In genomic region chr10:72260588-72261322, GRCh38 we compare ENCODE assay signal across 1 cellular context.
TF ChIP-seq lines count a peak whose summit lies in the region.

No MANE protein-coding gene starts in this region.

TF ChIP-seq in HepG2, 621 proteins besides CTCF, POLR2A, EP300 and RAD21 (continued from another document and continues in another):
- TF ChIP-seq ELK4 (CRISPR knock-in tag; IDR thresholded peaks at IDR 0.05; ENCODE audit: borderline replicate concordance) (no peak), MAF1 (CRISPR knock-in tag; IDR thresholded peaks at IDR 0.05; ENCODE audit: borderline replicate concordance) (no peak), BATF2 (CRISPR knock-in tag; IDR thresholded peaks at IDR 0.05) (no peak), ZNF557 (CRISPR knock-in tag; IDR thresholded peaks at IDR 0.05) (no peak; the same call in 1 of the 2 replicates), AGO1 (IDR thresholded peaks at IDR 0.05; ENCODE audit: low read depth, low read length, poor library complexity, severe bottlenecking) (no peak), TRIM22 (IDR thresholded peaks at IDR 0.05) (no peak), ARID5B (CRISPR knock-in tag; IDR thresholded peaks at IDR 0.05) (peak; percentile 56), CBFB (CRISPR knock-in tag; IDR thresholded peaks at IDR 0.05) (no peak), ZNF18 (CRISPR knock-in tag; IDR thresholded peaks at IDR 0.05; ENCODE audit: insufficient replicate concordance) (peak; percentile 88), ATF4 (CRISPR knock-in tag; IDR thresholded peaks at IDR 0.05) (peak in 1 of 2 experiments; percentile 76; a peak in 2 of 4 replicates), ZNF703 (CRISPR knock-in tag; IDR thresholded peaks at IDR 0.05; ENCODE audit: borderline replicate concordance) (0 out of 2 replicates have a peak, but pooled peaks have one; percentile 42), ZNF768 (CRISPR knock-in tag; IDR thresholded peaks at IDR 0.05) (peak; percentile 38; the same call in 1 of the 2 replicates), HOXD1 (CRISPR knock-in tag; IDR thresholded peaks at IDR 0.05) (no peak; the same call in 1 of the 2 replicates), ZNF460 (CRISPR knock-in tag; IDR thresholded peaks at IDR 0.05; ENCODE audit: borderline replicate concordance) (peak; percentile 20; the same call in 1 of the 2 replicates), MAFF (IDR thresholded peaks at IDR 0.05; ENCODE audit: low read depth, low read length) (peak; percentile 98), GPN1 (CRISPR knock-in tag; IDR thresholded peaks at IDR 0.05; ENCODE audit: borderline replicate concordance) (no peak), RORA (CRISPR knock-in tag; IDR thresholded peaks at IDR 0.05) (no peak), ATF3 (CRISPR knock-in tag; IDR thresholded peaks at IDR 0.05) (peak; percentile 62; the same call in 1 of the 2 replicates), HHEX (CRISPR knock-in tag; IDR thresholded peaks at IDR 0.05) (no peak), IRX3 (CRISPR knock-in tag; IDR thresholded peaks at IDR 0.05; ENCODE audit: borderline replicate concordance, low read depth) (no peak), RFXAP (CRISPR knock-in tag; IDR thresholded peaks at IDR 0.05; ENCODE audit: borderline replicate concordance) (peak; percentile 54; the same call in 1 of the 2 replicates), HOXA7 (CRISPR knock-in tag; IDR thresholded peaks at IDR 0.05) (no peak), SRY (CRISPR knock-in tag; IDR thresholded peaks at IDR 0.05) (peak; percentile 27; the same call in 1 of the 2 replicates), ZNF841 (CRISPR knock-in tag; IDR thresholded peaks at IDR 0.05; ENCODE audit: borderline replicate concordance) (no peak), CEBPB (IDR thresholded peaks at IDR 0.05; ENCODE audit: borderline replicate concordance, low read depth, low read length) (no peak), ZNF282 (IDR thresholded peaks at IDR 0.05; ENCODE audit: partially characterized antibody) (no peak), GFI1 (CRISPR knock-in tag; IDR thresholded peaks at IDR 0.05; ENCODE audit: borderline replicate concordance) (peak; percentile 61; the same call in 1 of the 2 replicates), CHCHD3 (CRISPR knock-in tag; IDR thresholded peaks at IDR 0.05) (no peak), AHDC1 (CRISPR knock-in tag; IDR thresholded peaks at IDR 0.05; ENCODE audit: borderline replicate concordance) (peak; percentile 28; the same call in 1 of the 2 replicates), ZSCAN9 (CRISPR knock-in tag; IDR thresholded peaks at IDR 0.05; ENCODE audit: borderline replicate concordance) (0 out of 2 replicates have a peak, but pooled peaks have one; percentile 55)
- TF ChIP-seq, protein P1, sequence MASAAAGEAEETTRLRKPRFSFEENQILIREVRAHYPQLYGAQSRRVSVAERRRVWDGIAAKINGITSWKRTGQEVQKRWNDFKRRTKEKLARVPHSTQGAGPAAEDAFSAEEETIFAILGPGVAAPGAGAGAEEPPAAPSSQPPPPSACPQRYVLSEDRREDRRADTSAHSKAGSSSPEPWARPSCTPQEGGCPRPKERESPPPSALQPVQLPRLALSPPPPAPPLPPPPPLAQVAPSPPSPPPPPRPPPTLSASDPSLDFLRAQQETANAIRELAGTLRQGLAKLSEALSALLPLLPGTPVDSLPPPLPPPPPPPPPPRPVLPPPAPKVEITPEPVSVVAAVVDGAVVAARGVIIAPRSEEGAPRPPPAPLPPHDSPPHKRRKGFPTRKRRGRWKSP (CRISPR knock-in tag; IDR thresholded peaks at IDR 0.05), result 0 out of 2 replicates have a peak, but pooled peaks have one; percentile 26
- TF ChIP-seq, protein P2, sequence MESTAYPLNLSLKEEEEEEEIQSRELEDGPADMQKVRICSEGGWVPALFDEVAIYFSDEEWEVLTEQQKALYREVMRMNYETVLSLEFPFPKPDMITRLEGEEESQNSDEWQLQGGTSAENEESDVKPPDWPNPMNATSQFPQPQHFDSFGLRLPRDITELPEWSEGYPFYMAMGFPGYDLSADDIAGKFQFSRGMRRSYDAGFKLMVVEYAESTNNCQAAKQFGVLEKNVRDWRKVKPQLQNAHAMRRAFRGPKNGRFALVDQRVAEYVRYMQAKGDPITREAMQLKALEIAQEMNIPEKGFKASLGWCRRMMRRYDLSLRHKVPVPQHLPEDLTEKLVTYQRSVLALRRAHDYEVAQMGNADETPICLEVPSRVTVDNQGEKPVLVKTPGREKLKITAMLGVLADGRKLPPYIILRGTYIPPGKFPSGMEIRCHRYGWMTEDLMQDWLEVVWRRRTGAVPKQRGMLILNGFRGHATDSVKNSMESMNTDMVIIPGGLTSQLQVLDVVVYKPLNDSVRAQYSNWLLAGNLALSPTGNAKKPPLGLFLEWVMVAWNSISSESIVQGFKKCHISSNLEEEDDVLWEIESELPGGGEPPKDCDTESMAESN (CRISPR knock-in tag; conservative IDR thresholded peaks at IDR 0.05), result peak; percentile 12; the same call in 1 of the 2 replicates
- TF ChIP-seq, protein P3, sequence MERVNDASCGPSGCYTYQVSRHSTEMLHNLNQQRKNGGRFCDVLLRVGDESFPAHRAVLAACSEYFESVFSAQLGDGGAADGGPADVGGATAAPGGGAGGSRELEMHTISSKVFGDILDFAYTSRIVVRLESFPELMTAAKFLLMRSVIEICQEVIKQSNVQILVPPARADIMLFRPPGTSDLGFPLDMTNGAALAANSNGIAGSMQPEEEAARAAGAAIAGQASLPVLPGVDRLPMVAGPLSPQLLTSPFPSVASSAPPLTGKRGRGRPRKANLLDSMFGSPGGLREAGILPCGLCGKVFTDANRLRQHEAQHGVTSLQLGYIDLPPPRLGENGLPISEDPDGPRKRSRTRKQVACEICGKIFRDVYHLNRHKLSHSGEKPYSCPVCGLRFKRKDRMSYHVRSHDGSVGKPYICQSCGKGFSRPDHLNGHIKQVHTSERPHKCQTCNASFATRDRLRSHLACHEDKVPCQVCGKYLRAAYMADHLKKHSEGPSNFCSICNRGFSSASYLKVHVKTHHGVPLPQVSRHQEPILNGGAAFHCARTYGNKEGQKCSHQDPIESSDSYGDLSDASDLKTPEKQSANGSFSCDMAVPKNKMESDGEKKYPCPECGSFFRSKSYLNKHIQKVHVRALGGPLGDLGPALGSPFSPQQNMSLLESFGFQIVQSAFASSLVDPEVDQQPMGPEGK (CRISPR knock-in tag; IDR thresholded peaks at IDR 0.05), result peak; percentile 87
